Comparison of ENCODE assay signal across 1 cellular context in genomic region chr2:60480089-60480773, GRCh38.
TF ChIP-seq lines count a peak whose summit lies in the region.

No MANE protein-coding gene starts in this region.

TF ChIP-seq in HepG2, 621 proteins besides CTCF, POLR2A, EP300 and RAD21 (continued from another document and continues in another):
- TF ChIP-seq IKZF5 (CRISPR knock-in tag; IDR thresholded peaks at IDR 0.05) (peak; percentile 82), ZGPAT (CRISPR knock-in tag; IDR thresholded peaks at IDR 0.05) (peak; percentile 91), ZSCAN29 (CRISPR knock-in tag; conservative IDR thresholded peaks at IDR 0.05) (no peak), PRDM10 (CRISPR knock-in tag; IDR thresholded peaks at IDR 0.05; ENCODE audit: low read depth) (peak; percentile 78), KMT2A (CRISPR knock-in tag; IDR thresholded peaks at IDR 0.05) (no peak), PBX3 (CRISPR knock-in tag; IDR thresholded peaks at IDR 0.05; ENCODE audit: borderline replicate concordance) (0 out of 2 replicates have a peak, but pooled peaks have one; percentile 56), PHF21A (CRISPR knock-in tag; IDR thresholded peaks at IDR 0.05) (peak; percentile 40; the same call in 1 of the 2 replicates), ZNF12 (CRISPR knock-in tag; IDR thresholded peaks at IDR 0.05) (no peak), ZMYM2 (CRISPR knock-in tag; IDR thresholded peaks at IDR 0.05) (no peak), DBP (CRISPR knock-in tag; IDR thresholded peaks at IDR 0.05; ENCODE audit: not compliant biosample characterization) (no peak), NCOA2 (CRISPR knock-in tag; IDR thresholded peaks at IDR 0.05) (peak; percentile 95), ATAD3A (CRISPR knock-in tag; IDR thresholded peaks at IDR 0.05) (no peak), ZNF580 (CRISPR knock-in tag; IDR thresholded peaks at IDR 0.05; ENCODE audit: borderline replicate concordance, low read depth) (peak; percentile 47; the same call in 1 of the 2 replicates), LCORL (IDR thresholded peaks at IDR 0.05) (peak; percentile 76), LCORL (CRISPR knock-in tag; IDR thresholded peaks at IDR 0.05) (peak; percentile 81), DPF2 (CRISPR knock-in tag; IDR thresholded peaks at IDR 0.05; ENCODE audit: borderline replicate concordance, low read depth) (no peak), ZNF503 (CRISPR knock-in tag; IDR thresholded peaks at IDR 0.05) (peak; percentile 85), EHMT2 (IDR thresholded peaks at IDR 0.05; ENCODE audit: borderline replicate concordance, low read depth, low read length) (peak; percentile 64; the same call in 1 of the 2 replicates), SETDB1 (CRISPR knock-in tag; IDR thresholded peaks at IDR 0.05; ENCODE audit: borderline replicate concordance) (no peak), ZBTB46 (CRISPR knock-in tag; IDR thresholded peaks at IDR 0.05; ENCODE audit: borderline replicate concordance) (no peak), FOXP4 (CRISPR knock-in tag; IDR thresholded peaks at IDR 0.05) (peak; percentile 94), KAT8 (CRISPR knock-in tag; IDR thresholded peaks at IDR 0.05) (peak; percentile 66), GFI1 (CRISPR knock-in tag; IDR thresholded peaks at IDR 0.05; ENCODE audit: borderline replicate concordance) (peak; percentile 52; the same call in 1 of the 2 replicates), SIX1 (CRISPR knock-in tag; IDR thresholded peaks at IDR 0.05; ENCODE audit: borderline replicate concordance) (peak; percentile 71; the same call in 1 of the 2 replicates), IRF2 (CRISPR knock-in tag; IDR thresholded peaks at IDR 0.05) (0 out of 2 replicates have a peak, but pooled peaks have one; percentile 48), CBFB (CRISPR knock-in tag; IDR thresholded peaks at IDR 0.05) (peak; percentile 47; the same call in 1 of the 2 replicates), ZSCAN31 (CRISPR knock-in tag; IDR thresholded peaks at IDR 0.05; ENCODE audit: low read depth) (0 out of 2 replicates have a peak, but pooled peaks have one; percentile 49), NCOA5 (CRISPR knock-in tag; IDR thresholded peaks at IDR 0.05) (0 out of 2 replicates have a peak, but pooled peaks have one; percentile 62), HMGXB3 (CRISPR knock-in tag; IDR thresholded peaks at IDR 0.05; ENCODE audit: borderline replicate concordance) (no peak), CEBPG (CRISPR knock-in tag; IDR thresholded peaks at IDR 0.05) (peak; percentile 72), MTERF4 (CRISPR knock-in tag; IDR thresholded peaks at IDR 0.05) (no peak), CCDC6 (CRISPR knock-in tag; IDR thresholded peaks at IDR 0.05) (0 out of 2 replicates have a peak, but pooled peaks have one; percentile 31), HMGXB4 (CRISPR knock-in tag; IDR thresholded peaks at IDR 0.05; ENCODE audit: borderline replicate concordance in 1 of 2, low read depth in 1 of 2) (peak in 1 of 2 experiments; percentile 29; a peak in 1 of 4 replicates)
